In the genomic region with DNA sequence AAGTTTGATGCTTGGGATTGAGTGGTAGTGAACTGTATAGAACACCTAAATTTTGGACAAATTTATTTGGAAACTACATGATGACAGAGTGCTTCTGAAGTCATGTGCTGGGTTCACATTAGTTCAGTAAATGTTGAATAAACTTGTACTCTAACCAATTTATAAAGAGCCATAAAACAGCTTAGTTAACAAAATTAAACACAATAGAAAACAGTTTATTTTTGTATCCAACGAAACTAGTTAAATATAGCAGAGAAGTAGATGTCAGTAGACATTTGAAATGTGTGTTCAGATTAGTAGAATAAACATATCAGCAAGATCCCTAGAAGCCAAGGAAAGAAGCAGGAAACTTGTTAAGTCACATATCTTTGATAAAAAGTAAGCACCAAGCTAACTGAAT, we compare ENCODE assay signal across 18 cellular contexts.
"Had no signal": no experiment of that assay in that cellular context is flagged by ENCODE, and none has a peak within 500 bp of the region (broad histone marks: within the 10 kb centered on the region; RNA-seq: fewer than 3 reads in every experiment).

No MANE protein-coding gene starts in this region.

- H3K36me3 Mint-ChIP-seq: immature natural killer cell had no signal

- DNase-seq: activated B cell treated with CpG ODN at 0.5 μM for 24 hours; activated CD4-positive, alpha-beta memory T cell treated with anti-CD3 and anti-CD28 coated beads, Interleukin-2, amount 10 ng/mL, durations not matched to agents 7 days and 5 days; activated CD4-positive, alpha-beta T cell treated with anti-CD3 and anti-CD28 coated beads for 48 hours; activated naive CD4-positive, alpha-beta T cell treated with anti-CD3 and anti-CD28 coated beads, Interleukin-2, amount 10 ng/mL, durations not matched to agents 7 days and 5 days; activated T-cell treated with anti-CD3 and anti-CD28 coated beads, Interleukin-2, amount 50 U/mL, for 24 hours; dermis blood vessel endothelial cell; effector memory CD4-positive, alpha-beta T cell; immature natural killer cell; mesendoderm; T-cell had no signal

- H3K9me3 Mint-ChIP-seq: activated B cell treated with CpG ODN at 0.5 μM for 24 hours; activated CD4-positive, alpha-beta memory T cell treated with anti-CD3 and anti-CD28 coated beads, Interleukin-2, amount 10 ng/mL, durations not matched to agents 7 days and 5 days; activated naive CD4-positive, alpha-beta T cell treated with anti-CD3 and anti-CD28 coated beads, Interleukin-2, amount 10 ng/mL, durations not matched to agents 7 days and 5 days; activated T-cell treated with anti-CD3 and anti-CD28 coated beads, Interleukin-2, amount 50 U/mL, for 24 hours; immature natural killer cell; nephron; stimulated activated naive CD8-positive, alpha-beta T cell treated with anti-CD3 and anti-CD28 coated beads, Interleukin-15, Interleukin-2, amounts not matched to agents 100 ng/mL and 50 ng/mL, for 24 hours; T-cell had no signal

- H3K36me3 ChIP-seq: esophagus muscularis mucosa, right atrium auricular region, tibial nerve had no signal

- FAIRE-seq: bronchial epithelial cell, endothelial cell of umbilical vein, urothelium cell line had no signal

- H3K27me3 Mint-ChIP-seq: activated B cell treated with CpG ODN at 0.5 μM for 24 hours; activated CD4-positive, alpha-beta memory T cell treated with anti-CD3 and anti-CD28 coated beads, Interleukin-2, amount 10 ng/mL, durations not matched to agents 7 days and 5 days; activated naive CD4-positive, alpha-beta T cell treated with anti-CD3 and anti-CD28 coated beads, Interleukin-2, amount 10 ng/mL, durations not matched to agents 7 days and 5 days; activated T-cell treated with anti-CD3 and anti-CD28 coated beads, Interleukin-2, amount 50 U/mL, for 24 hours; stimulated activated naive CD8-positive, alpha-beta T cell treated with anti-CD3 and anti-CD28 coated beads, Interleukin-15, Interleukin-2, amounts not matched to agents 100 ng/mL and 50 ng/mL, for 24 hours; T-cell had no signal

- H3K27ac Mint-ChIP-seq: activated B cell treated with CpG ODN at 0.5 μM for 24 hours; activated CD4-positive, alpha-beta memory T cell treated with anti-CD3 and anti-CD28 coated beads, Interleukin-2, amount 10 ng/mL, durations not matched to agents 7 days and 5 days; activated naive CD4-positive, alpha-beta T cell treated with anti-CD3 and anti-CD28 coated beads, Interleukin-2, amount 10 ng/mL, durations not matched to agents 7 days and 5 days; stimulated activated naive CD8-positive, alpha-beta T cell treated with anti-CD3 and anti-CD28 coated beads, Interleukin-15, Interleukin-2, amounts not matched to agents 100 ng/mL and 50 ng/mL, for 24 hours; T-cell had no signal

- H3K4me3 Mint-ChIP-seq: activated B cell treated with CpG ODN at 0.5 μM for 24 hours; activated CD4-positive, alpha-beta memory T cell treated with anti-CD3 and anti-CD28 coated beads, Interleukin-2, amount 10 ng/mL, durations not matched to agents 7 days and 5 days; activated naive CD4-positive, alpha-beta T cell treated with anti-CD3 and anti-CD28 coated beads, Interleukin-2, amount 10 ng/mL, durations not matched to agents 7 days and 5 days; activated T-cell treated with anti-CD3 and anti-CD28 coated beads, Interleukin-2, amount 50 U/mL, for 24 hours; nephron; stimulated activated naive CD8-positive, alpha-beta T cell treated with anti-CD3 and anti-CD28 coated beads, Interleukin-15, Interleukin-2, amounts not matched to agents 100 ng/mL and 50 ng/mL, for 24 hours had no signal

- H3K27ac ChIP-seq: tibial nerve had no signal

- H3K9me3 ChIP-seq: esophagus muscularis mucosa had no signal

- H3K27me3 ChIP-seq: esophagus muscularis mucosa, right atrium auricular region, tibial nerve had no signal

- H3K4me3 ChIP-seq: esophagus muscularis mucosa, right atrium auricular region, tibial nerve had no signal

- ATAC-seq: T-cell had no signal
